In the genomic region with DNA sequence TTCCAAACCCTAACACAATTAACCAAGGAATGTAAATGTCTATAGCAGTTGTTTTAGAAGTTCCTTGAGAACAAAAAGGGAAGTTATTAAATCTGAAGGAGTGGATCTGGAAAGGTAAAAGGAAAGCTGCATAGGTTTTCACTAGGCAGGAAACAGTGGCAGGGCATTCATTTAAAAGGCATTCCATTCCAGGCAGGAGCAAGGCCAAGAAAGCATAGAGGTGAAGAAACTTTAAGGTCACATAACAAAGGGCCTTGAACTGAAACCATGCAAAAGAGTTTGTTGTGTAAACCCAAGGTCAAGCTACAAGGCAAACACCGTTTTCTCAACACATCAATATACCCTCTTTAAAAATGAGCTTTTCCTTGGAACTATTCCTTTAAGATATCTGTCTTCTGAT, we compare ENCODE assay signal across 8 cellular contexts. TPM values are rescaled to one million over a fixed set of nuclear protein-coding genes. Genes with fewer than 3 reads are reported as not detected.
A peak's percentile ranks its signal among the peaks of the same experiment; 100 is the strongest.
DNase-seq lines count a peak whose midpoint lies in the region; ATAC-seq and TF ChIP-seq lines count a peak whose summit lies in the region.

No MANE protein-coding gene starts in this region.

- peak overlapping the region; percentile 91 for H3K4me3 Mint-ChIP-seq in Caco-2 (ENCODE audit: unreplicated experiment)
- peak overlapping the region; percentile 96 for H3K4me3 Mint-ChIP-seq in natural killer cell treated with Interleukin-12 subunit alpha and Interleukin-12 subunit beta and Interleukin-15 and Interleukin-18, amount 100 ng/mL, for 72 hours

- H3K9ac ChIP-seq in PC-3 (ENCODE audit: low read length), result peak overlapping the region; percentile 88

- H3K4me3 ChIP-seq in Caco-2 (ENCODE audit: low read depth, low read length), result peak overlapping the region; percentile 87
- H3K4me3 ChIP-seq in PC-3 (ENCODE audit: low read length), result peak overlapping the region; percentile 97
- H3K4me3 ChIP-seq in epithelial cell of esophagus (ENCODE audit: low read length), result peak overlapping the region; percentile 88

- H3K27me3 Mint-ChIP-seq in Caco-2 (ENCODE audit: insufficient read depth, unreplicated experiment), result no peaks in the 10 kb centered on the region
- H3K27me3 Mint-ChIP-seq in natural killer cell treated with Interleukin-12 subunit alpha and Interleukin-12 subunit beta and Interleukin-15 and Interleukin-18, amount 100 ng/mL, for 72 hours, result peaks cover 0 to 5% of the 10 kb centered on the region in 2 donors

- peak overlapping the region; percentile 98 for H2AFZ ChIP-seq in PC-3 (ENCODE audit: low read length)

- no peaks in the 10 kb centered on the region for H3K9me3 Mint-ChIP-seq in Caco-2 (ENCODE audit: unreplicated experiment)
- H3K9me3 Mint-ChIP-seq in natural killer cell treated with Interleukin-12 subunit alpha and Interleukin-12 subunit beta and Interleukin-15 and Interleukin-18, amount 100 ng/mL, for 72 hours, result no peaks in the 10 kb centered on the region

- peaks cover 51% of the 10 kb centered on the region for H3K4me1 Mint-ChIP-seq in Caco-2 (ENCODE audit: low read depth, unreplicated experiment)
- H3K4me1 Mint-ChIP-seq in natural killer cell treated with Interleukin-12 subunit alpha and Interleukin-12 subunit beta and Interleukin-15 and Interleukin-18, amount 100 ng/mL, for 72 hours (ENCODE audit: low read depth in 2 of 2), result peaks cover 24 to 36% of the 10 kb centered on the region in 2 donors

- H3K4me2 ChIP-seq in PC-3 (ENCODE audit: low read length), result peak overlapping the region; percentile 95

- peak overlapping the region; percentile 86 for H3K27ac Mint-ChIP-seq in Caco-2 (ENCODE audit: unreplicated experiment)
- H3K27ac Mint-ChIP-seq in natural killer cell treated with Interleukin-12 subunit alpha and Interleukin-12 subunit beta and Interleukin-15 and Interleukin-18, amount 100 ng/mL, for 72 hours, result peak overlapping the region; percentile 85 to 95

- DNase-seq in Caco-2 (no peak), PC-3 (peak; percentile 12), epithelial cell of esophagus (ENCODE audit: low read depth) (peak; percentile 20), RPMI8226 (no peak), DMS114 treated with DMSO at 0.1 percent for 48 hours (lab: John Stamatoyannopoulos, UW; ENCODE audit: unreplicated experiment) (no peak)
- DNase-seq in natural killer cell treated with Interleukin-12 subunit alpha and Interleukin-12 subunit beta and Interleukin-15 and Interleukin-18, amount 100 ng/mL, for 72 hours (ENCODE audit: low spot score), result no peak
- DNase-seq in effector CD8-positive, alpha-beta T cell (lab: John Stamatoyannopoulos, UW), result no peak

- peak overlapping the region; percentile 17 for H3K27ac ChIP-seq in PC-3 (ENCODE audit: low read length)

- H3K9me3 ChIP-seq in Caco-2 (no peaks in the 10 kb centered on the region), PC-3 (ENCODE audit: low read length) (no peaks in the 10 kb centered on the region)

- H3K36me3 ChIP-seq in Caco-2 (ENCODE audit: control insufficient read depth, insufficient read depth, low read length), result no peaks in the 10 kb centered on the region
- H3K36me3 ChIP-seq in PC-3 (ENCODE audit: low read depth, low read length), result no peaks in the 10 kb centered on the region

- CTCF ChIA-PET in Caco-2 (lab: Charles Lee), result interaction anchor here (0.7 to 1.4 kb wide), 3 partner anchors 14 to 227 kb away, joined by 3 read pairs; no protein-coding TSS in a partner anchor
- CTCF ChIA-PET in PC-3 (lab: Charles Lee), result interaction anchor here (0.7 kb wide), 1 partner anchor 232 kb away, joined by 4 read pairs; no protein-coding TSS in a partner anchor

- peaks cover 49% of the 10 kb centered on the region for H3K79me2 ChIP-seq in PC-3 (ENCODE audit: low read length)

- BruUV-seq in Caco-2 (replicated peaks; lab: Mats Ljungman, UMichigan) (no TSS peak), PC-3 (replicated peaks; lab: Mats Ljungman, UMichigan) (no TSS peak)

- no peaks in the 10 kb centered on the region for H3F3A ChIP-seq in PC-3 (ENCODE audit: low read length, unreplicated experiment)

- H3K4me1 ChIP-seq in Caco-2 (peaks cover 49% of the 10 kb centered on the region), PC-3 (ENCODE audit: insufficient read depth, low read length) (peaks cover 18% of the 10 kb centered on the region)

- no peaks in the 10 kb centered on the region for H3K9me2 ChIP-seq in PC-3 (replicated peaks; ENCODE audit: low read length)

- TF ChIP-seq CTCF in Caco-2 (IDR thresholded peaks at IDR 0.05; ENCODE audit: insufficient read depth in 1 of 2, low read depth in 1 of 2, low read length in 1 of 2, severe bottlenecking in 1 of 2, unreplicated experiment in 1 of 2) (no peak), PC-3 (conservative IDR thresholded peaks at IDR 0.05; ENCODE audit: low read depth, low read length) (no peak), epithelial cell of esophagus (IDR thresholded peaks at IDR 0.05; ENCODE audit: insufficient read depth, low read depth, low read length, missing control alignments) (no peak)

- POLR2A ChIA-PET in Caco-2 (lab: Charles Lee) (interaction anchor here (1.5 kb wide), 1 partner anchor 26 kb away, joined by 5 read pairs; no protein-coding TSS in a partner anchor), PC-3 (lab: Charles Lee; ENCODE audit: unreplicated experiment) (no interaction called here)

- H3K27me3 ChIP-seq in Caco-2 (replicated peaks; ENCODE audit: control insufficient read depth, insufficient read depth, low read length), result no peaks in the 10 kb centered on the region
- no peaks in the 10 kb centered on the region for H3K27me3 ChIP-seq in PC-3 (ENCODE audit: low read length)

- H4K20me1 ChIP-seq in PC-3 (ENCODE audit: low read length), result no peaks in the 10 kb centered on the region

- ATAC-seq in PC-3, result no peak
- no peak for ATAC-seq in natural killer cell treated with Interleukin-12 subunit alpha and Interleukin-12 subunit beta and Interleukin-15 and Interleukin-18, amount 100 ng/mL, for 72 hours
- ATAC-seq in HG02678 (IDR thresholded peaks at IDR 0.05; ENCODE audit: unreplicated experiment), result no peak

- intact Hi-C loops in Caco-2 (cut with micrococcal nuclease; ENCODE audit: unreplicated experiment), result loop anchor here (1.0 to 2.0 kb wide), 4 partner anchors 26 to 165 kb away; no protein-coding TSS in a partner anchor
- intact Hi-C loops in PC-3 (cut with micrococcal nuclease), result no loop called here

- H3K36me3 Mint-ChIP-seq in Caco-2 (ENCODE audit: insufficient read depth, unreplicated experiment), result peaks cover 38% of the 10 kb centered on the region
- peaks cover 7% of the 10 kb centered on the region for H3K36me3 Mint-ChIP-seq in natural killer cell treated with Interleukin-12 subunit alpha and Interleukin-12 subunit beta and Interleukin-15 and Interleukin-18, amount 100 ng/mL, for 72 hours

RNA-seq across cellular contexts. Expression of a gene that starts 0.8 kb away (rescaled TPM):
- total RNA-seq in Caco-2 (2022), result 59.4 and 60.6 TPM in 2 replicates
- 7.6 and 10.1 TPM in 2 replicates for total RNA-seq in PC-3 (2014; rRNA removed)
- total RNA-seq in natural killer cell treated with Interleukin-12 subunit alpha and Interleukin-12 subunit beta and Interleukin-15 and Interleukin-18, amount 100 ng/mL, for 72 hours, result 10 to 100 TPM in 1 of 2 donors, 1 to 10 TPM in 1; 8.1 to 27.8 TPM

Comparison
In these comparisons a context has a peak if more than half of its experiments do, and no peak if none do; other contexts are left out.
1. DNase-seq: peak in PC-3 (single experiment) and epithelial cell of esophagus (single experiment); none in Caco-2 (0 of 2), natural killer cell treated with Interleukin-12 subunit alpha and Interleukin-12 subunit beta and Interleukin-15 and Interleukin-18, amount 100 ng/mL, for 72 hours (single experiment), RPMI8226 (single experiment), effector CD8-positive, alpha-beta T cell (single experiment) and DMS114 treated with DMSO at 0.1 percent for 48 hours (single experiment).
2. Peak in every context shown above with its lines, with median percentiles within 50 percentile points of each other: H3K4me3 ChIP-seq.